Comparison of ENCODE assay signal across 16 cellular contexts in the genomic region with DNA sequence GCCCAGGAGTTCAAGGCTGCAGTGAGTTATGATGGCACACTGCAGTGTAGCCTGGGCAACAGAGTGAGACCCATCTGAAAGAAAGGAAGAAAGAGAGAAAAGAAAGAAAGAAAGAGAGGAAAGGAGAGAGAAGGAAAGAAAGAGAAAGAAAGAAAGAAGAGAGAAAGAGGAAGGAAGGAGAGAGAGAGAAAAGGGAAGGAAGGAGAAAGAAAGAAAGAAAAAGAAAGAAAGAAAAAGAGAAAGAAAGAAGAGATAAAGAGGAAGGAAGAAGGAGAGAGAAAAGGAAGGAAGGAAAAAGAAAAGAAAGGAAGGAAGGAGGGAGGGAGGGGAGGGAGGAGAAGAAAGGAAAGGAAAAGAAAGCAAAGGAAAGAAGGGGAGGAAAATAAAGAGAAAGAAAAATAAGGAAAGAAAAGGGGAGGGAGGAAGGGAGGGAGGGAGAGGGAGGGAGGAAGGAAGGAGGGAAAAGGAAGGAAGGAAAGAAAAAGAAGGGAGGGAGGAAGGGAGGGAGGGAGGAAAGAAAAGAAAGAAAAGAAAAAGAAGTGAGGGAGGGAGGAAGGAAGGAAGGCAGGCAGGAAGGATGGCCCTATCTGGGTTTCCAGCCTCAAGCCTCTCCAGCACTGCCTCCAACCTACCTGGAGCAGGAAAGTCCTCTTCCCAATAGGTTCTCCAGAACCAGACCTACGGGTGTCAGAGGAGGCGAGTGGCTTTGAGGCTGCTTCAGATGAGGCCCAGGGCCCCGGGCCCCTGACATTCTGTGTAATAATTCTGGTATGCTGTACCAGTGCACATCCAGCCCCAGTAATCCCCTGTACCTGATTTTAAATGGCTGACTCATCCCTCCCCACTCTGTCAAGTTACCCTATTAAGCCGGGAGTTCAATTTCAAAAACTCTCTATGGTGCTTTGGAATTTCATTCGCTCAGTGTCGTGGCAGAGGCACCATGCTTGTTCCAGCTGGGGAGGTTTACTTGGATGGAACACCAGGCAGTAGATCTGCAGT. TPM values are rescaled to one million over a fixed set of nuclear protein-coding genes. Genes with fewer than 3 reads are reported as not detected.
DNase-seq lines count a peak whose midpoint lies in the region; ATAC-seq, FAIRE-seq and TF ChIP-seq lines count a peak whose summit lies in the region.
"Had no signal": no experiment of that assay in that cellular context is flagged by ENCODE, and none has a peak within 500 bp of the region (broad histone marks: within the 10 kb centered on the region; RNA-seq: fewer than 3 reads in every experiment).

No MANE protein-coding gene starts in this region.

- no peak for TF ChIP-seq CTCF in GM13976 (IDR thresholded peaks at IDR 0.05; ENCODE audit: borderline replicate concordance, control extremely low read depth, extremely low read depth, insufficient read depth, missing control alignments)

- DNase-seq in DMS53 (lab: John Stamatoyannopoulos, UW) (peak; percentile 22), DMS53 treated with DMSO at 0.1 percent for 48 hours (lab: John Stamatoyannopoulos, UW; ENCODE audit: unreplicated experiment) (no peak), HTR-8/SVneo (ENCODE audit: insufficient read length, low spot score) (peak; percentile 80), astrocyte of the hippocampus (ENCODE audit: low read depth, low spot score) (peak; percentile 48), sciatic nerve (ENCODE audit: low spot score) (peak; percentile 14), GM13976 (ENCODE audit: low spot score) (no peak), COLO668 (lab: John Stamatoyannopoulos, UW; ENCODE audit: unreplicated experiment) (no peak)
- DNase-seq: activated CD8-positive, alpha-beta memory T cell treated with anti-CD3 and anti-CD28 coated beads, Interleukin-2, amount 10 ng/mL, durations not matched to agents 7 days and 5 days; activated effector memory CD4-positive, alpha-beta T cell treated with Interleukin-2 at 50 U/mL for 16 hours; DMS 273 treated with DMSO at 0.1 percent for 48 hours; kidney; naive thymus-derived CD8-positive, alpha-beta T cell; NCI-H2029 treated with DMSO at 0.1 percent for 48 hours; NCI-H510A had no signal

- FAIRE-seq in HTR-8/SVneo (lab: Jason Lieb, UNC) = peak; percentile 83
- FAIRE-seq: kidney had no signal

- in situ Hi-C loops in GM13976 (cut with MboI; ENCODE audit: low sequenced_read_pairs, unreplicated experiment) = no loop called here

- ATAC-seq in sciatic nerve = no peak
- no peak for ATAC-seq in GM21423 (IDR thresholded peaks at IDR 0.05; ENCODE audit: unreplicated experiment)
- ATAC-seq: activated CD4-positive, CD25-positive, alpha-beta regulatory T cell treated with anti-CD3 and anti-CD28 coated beads, Interleukin-2, amount 50 U/mL, for 24 hours; activated CD8-positive, alpha-beta memory T cell treated with anti-CD3 and anti-CD28 coated beads, Interleukin-2, amount 10 ng/mL, durations not matched to agents 7 days and 5 days; naive thymus-derived CD8-positive, alpha-beta T cell had no signal

- intact Hi-C loops in sciatic nerve (cut with DNase I) = no loop called here

RNA-seq across cellular contexts. Expression of a gene that starts 6.8 kb away (rescaled TPM):
- 46.1 TPM for total RNA-seq in sciatic nerve

Comparison
In these comparisons a context has a peak if more than half of its experiments do, and no peak if none do; other contexts are left out.
1. DNase-seq: peak in DMS53 (single experiment), HTR-8/SVneo (single experiment), astrocyte of the hippocampus (single experiment) and sciatic nerve (single experiment); none in DMS53 treated with DMSO at 0.1 percent for 48 hours (single experiment), GM13976 (single experiment) and COLO668 (single experiment).